In the genomic region with DNA sequence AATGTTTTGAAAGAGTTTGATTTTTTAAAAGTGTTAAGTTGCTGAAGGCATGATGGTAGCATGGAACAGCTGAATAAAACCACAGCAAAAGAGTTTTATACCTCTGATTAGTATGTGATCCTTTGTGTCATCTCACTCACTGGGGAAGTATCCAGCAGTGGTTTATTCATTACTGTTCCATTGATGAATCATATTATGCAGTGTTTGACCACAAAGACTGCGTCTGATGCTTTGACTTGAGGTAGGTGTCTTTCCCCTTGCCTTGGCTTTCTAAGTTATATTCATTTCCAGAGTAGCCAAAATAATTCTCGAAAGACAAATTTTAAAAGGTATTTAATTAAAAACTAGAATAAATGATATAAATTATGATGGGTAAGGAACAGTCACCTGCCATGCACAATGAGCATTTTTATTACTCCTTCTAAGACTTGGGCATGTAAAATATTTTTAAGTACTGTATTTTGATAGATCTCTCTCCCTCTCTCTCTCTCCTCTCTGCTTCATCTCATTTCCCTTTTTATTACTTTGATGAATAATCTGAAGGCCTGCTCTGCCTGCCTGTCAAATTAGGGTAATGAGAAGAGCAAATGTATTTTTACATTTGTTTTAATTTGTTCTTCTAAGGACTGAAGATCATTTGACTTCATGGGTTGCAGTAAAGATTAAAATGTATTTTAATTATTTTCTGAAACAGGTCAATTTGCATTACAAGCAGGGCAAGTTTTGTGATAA, we compare ENCODE assay signal across 8 cellular contexts.
DNase-seq lines count a peak whose midpoint lies in the region; ATAC-seq and TF ChIP-seq lines count a peak whose summit lies in the region.

No MANE protein-coding gene starts in this region.

- peaks cover 4% of the 10 kb centered on the region for H3K4me1 ChIP-seq in fibroblast of lung (ENCODE audit: control insufficient read depth, extremely low read depth, insufficient read depth, low read length)

- H3K79me2 ChIP-seq in fibroblast of lung (ENCODE audit: control insufficient read depth, insufficient read depth, low read length): peaks cover 6% of the 10 kb centered on the region

- POLR2A ChIA-PET in activated CD4-positive, alpha-beta T cell treated with anti-CD3 and anti-CD28 coated beads, Interleukin-2, amount 10 ng/mL, durations not matched to agents 7 days and 5 days (lab: Charles Lee): no interaction called here

- H3K4me3 ChIP-seq in fibroblast of lung (replicated peaks in 1 of 4; ENCODE audit: control extremely low read depth in 1 of 4, insufficient read depth in 1 of 4, low read depth in 3 of 4, low read length in 4 of 4) (no peak overlapping the region), coronary artery (no peak overlapping the region)

- H3K9me3 ChIP-seq in fibroblast of lung (ENCODE audit: control insufficient read depth, insufficient read depth, low read depth, low read length): no peaks in the 10 kb centered on the region

- H3K4me3 Mint-ChIP-seq in activated CD4-positive, alpha-beta T cell treated with anti-CD3 and anti-CD28 coated beads, Interleukin-2, amount 10 ng/mL, durations not matched to agents 7 days and 5 days: no peak overlapping the region

- H3K27ac ChIP-seq in fibroblast of lung (ENCODE audit: insufficient read depth, low read length) (no peak overlapping the region), coronary artery (no peak overlapping the region)

- CTCF ChIA-PET in activated CD4-positive, alpha-beta T cell treated with anti-CD3 and anti-CD28 coated beads, Interleukin-2, amount 10 ng/mL, durations not matched to agents 7 days and 5 days (lab: Charles Lee): no interaction called here

- H4K20me1 ChIP-seq in fibroblast of lung (ENCODE audit: control insufficient read depth, extremely low read depth, insufficient read depth, low read length): no peaks in the 10 kb centered on the region

- H3K9me3 Mint-ChIP-seq in activated CD4-positive, alpha-beta T cell treated with anti-CD3 and anti-CD28 coated beads, Interleukin-2, amount 10 ng/mL, durations not matched to agents 7 days and 5 days: no peaks in the 10 kb centered on the region

- H3K27ac Mint-ChIP-seq in activated CD4-positive, alpha-beta T cell treated with anti-CD3 and anti-CD28 coated beads, Interleukin-2, amount 10 ng/mL, durations not matched to agents 7 days and 5 days: no peak overlapping the region

- ATAC-seq in GM21390 (IDR thresholded peaks at IDR 0.05; ENCODE audit: unreplicated experiment) (peak; percentile 80), HG03442 (IDR thresholded peaks at IDR 0.05; ENCODE audit: unreplicated experiment) (peak; percentile 97)

- peak; percentile 65 for DNase-seq in GM03348 (ENCODE audit: low spot score)
- peak; percentile 64 to 95 for DNase-seq in fibroblast of lung (ENCODE audit: low read depth in 2 of 2)
- DNase-seq in activated CD4-positive, alpha-beta T cell treated with anti-CD3 and anti-CD28 coated beads, Interleukin-2, amount 10 ng/mL, durations not matched to agents 7 days and 5 days: no peak
- DNase-seq in GDM1 (lab: John Stamatoyannopoulos, UW): no peak
- DNase-seq in Kasumi-1 (lab: John Stamatoyannopoulos, UW): no peak
- DNase-seq in coronary artery (ENCODE audit: low spot score): no peak

- H3K36me3 Mint-ChIP-seq in activated CD4-positive, alpha-beta T cell treated with anti-CD3 and anti-CD28 coated beads, Interleukin-2, amount 10 ng/mL, durations not matched to agents 7 days and 5 days (ENCODE audit: low read depth): no peaks in the 10 kb centered on the region

- H3K9ac ChIP-seq in fibroblast of lung (ENCODE audit: insufficient read depth, low read length): no peak overlapping the region

- no peak overlapping the region for H3K4me2 ChIP-seq in fibroblast of lung (ENCODE audit: extremely low read depth, insufficient read depth, low read length)

- no peaks in the 10 kb centered on the region for H3K27me3 Mint-ChIP-seq in activated CD4-positive, alpha-beta T cell treated with anti-CD3 and anti-CD28 coated beads, Interleukin-2, amount 10 ng/mL, durations not matched to agents 7 days and 5 days

- H3K36me3 ChIP-seq in fibroblast of lung (ENCODE audit: control insufficient read depth, insufficient read depth, low read length): no peaks in the 10 kb centered on the region

- no peak for TF ChIP-seq CTCF in fibroblast of lung (conservative IDR thresholded peaks at IDR 0.05 in 1 of 2, IDR thresholded peaks at IDR 0.05 in 1 of 2; ENCODE audit: low read depth in 1 of 2, low read length in 2 of 2)
- TF ChIP-seq CTCF in coronary artery (IDR thresholded peaks at IDR 0.05): no peak

- H2AFZ ChIP-seq in fibroblast of lung (ENCODE audit: low read length): no peak overlapping the region

- H3K27me3 ChIP-seq in fibroblast of lung (ENCODE audit: control insufficient read depth, insufficient read depth, low read length): no peaks in the 10 kb centered on the region

- no peaks in the 10 kb centered on the region for H3K4me1 Mint-ChIP-seq in activated CD4-positive, alpha-beta T cell treated with anti-CD3 and anti-CD28 coated beads, Interleukin-2, amount 10 ng/mL, durations not matched to agents 7 days and 5 days

Comparison
In these comparisons a context has a peak if more than half of its experiments do, and no peak if none do; other contexts are left out.
1. DNase-seq: peak in GM03348 (single experiment) and fibroblast of lung (2 of 2); none in activated CD4-positive, alpha-beta T cell treated with anti-CD3 and anti-CD28 coated beads, Interleukin-2, amount 10 ng/mL, durations not matched to agents 7 days and 5 days (single experiment), GDM1 (single experiment), Kasumi-1 (0 of 2) and coronary artery (single experiment).